In genomic region chrX:133215747-133216146, GRCh38 we compare ENCODE assay signal across 2 cellular contexts.
TF ChIP-seq lines count a peak whose summit lies in the region.

No MANE protein-coding gene starts in this region.

TF ChIP-seq in IMR-90, 13 proteins besides CTCF, POLR2A, EP300 and RAD21:
- TF ChIP-seq RFX5 (IDR thresholded peaks at IDR 0.05; ENCODE audit: low read depth, low read length): no peak
- TF ChIP-seq RCOR1 (IDR thresholded peaks at IDR 0.05; ENCODE audit: insufficient replicate concordance, low read length): no peak
- TF ChIP-seq SMC3 (IDR thresholded peaks at IDR 0.05; ENCODE audit: low read depth, low read length): 0 out of 2 replicates have a peak, but pooled peaks have one; percentile 6
- no peak for TF ChIP-seq MXI1 (IDR thresholded peaks at IDR 0.05; ENCODE audit: borderline replicate concordance, low read depth, low read length)

TF ChIP-seq in GM12878, 131 proteins besides CTCF, POLR2A, EP300 and RAD21:
- no peak for TF ChIP-seq REST (IDR thresholded peaks at IDR 0.05; ENCODE audit: low read depth, low read length)
- no peak for TF ChIP-seq CHD4 (IDR thresholded peaks at IDR 0.05)
- no peak for TF ChIP-seq KLF5 (IDR thresholded peaks at IDR 0.05; ENCODE audit: partially characterized antibody)
- no peak for TF ChIP-seq NKRF (conservative IDR thresholded peaks at IDR 0.05)
- no peak for TF ChIP-seq SKIL (IDR thresholded peaks at IDR 0.05; ENCODE audit: low read depth, poor library complexity, severe bottlenecking)
- no peak for TF ChIP-seq FOXK2 (IDR thresholded peaks at IDR 0.05)
- TF ChIP-seq NR2F1 (conservative IDR thresholded peaks at IDR 0.05): no peak
- TF ChIP-seq CBFB (IDR thresholded peaks at IDR 0.05; ENCODE audit: low read depth): no peak
- no peak for TF ChIP-seq YBX1 (IDR thresholded peaks at IDR 0.05)
- TF ChIP-seq FOS (IDR thresholded peaks at IDR 0.05; ENCODE audit: borderline replicate concordance, extremely low read depth, insufficient read length): no peak
- TF ChIP-seq GATAD2B (conservative IDR thresholded peaks at IDR 0.05; ENCODE audit: low read depth): no peak
- TF ChIP-seq ZBTB4 (CRISPR knock-in tag; IDR thresholded peaks at IDR 0.05): no peak
